ENCODE assay signal across 8 cellular contexts in the genomic region with DNA sequence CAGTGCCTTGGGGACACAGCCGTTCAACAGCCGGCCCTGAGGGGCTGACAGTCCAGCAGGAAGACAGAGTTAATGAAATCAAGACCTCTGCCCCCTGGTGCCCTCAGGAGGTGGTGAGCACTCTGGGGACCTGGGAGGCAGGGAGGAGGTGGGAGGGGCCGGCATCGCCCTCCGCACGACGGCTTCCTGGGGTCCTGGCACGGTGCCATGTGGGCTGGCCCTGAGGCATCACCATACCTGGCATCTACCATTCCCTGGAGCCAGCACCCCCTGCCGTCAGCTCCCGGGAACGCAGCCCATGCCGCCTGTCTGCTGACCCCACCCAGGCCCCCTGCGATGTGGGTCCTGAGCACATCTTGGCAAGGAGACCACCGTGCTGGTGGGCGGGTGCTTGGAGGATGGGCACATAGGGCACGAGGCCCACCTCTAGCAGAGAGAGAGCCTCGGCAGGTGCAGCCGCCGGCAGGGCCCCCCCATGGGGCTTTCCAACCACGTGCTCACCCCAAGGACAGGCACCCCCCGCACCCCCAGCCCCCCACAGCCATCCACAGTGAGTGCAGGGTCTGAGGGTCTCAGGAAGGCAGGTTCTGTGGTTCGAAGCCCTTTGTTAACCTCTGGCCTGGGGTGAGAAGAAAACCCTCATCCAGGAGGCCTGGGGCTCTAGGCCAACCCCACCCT. TPM values are rescaled to one million over a fixed set of nuclear protein-coding genes. Genes with fewer than 3 reads are reported as not detected.
A peak's percentile ranks its signal among the peaks of the same experiment; 100 is the strongest.
DNase-seq lines count a peak whose midpoint lies in the region; FAIRE-seq and TF ChIP-seq lines count a peak whose summit lies in the region.

No MANE protein-coding gene starts in this region.

- TF ChIP-seq CTCF in GM12873 (IDR thresholded peaks at IDR 0.05; ENCODE audit: insufficient read depth, low read depth, low read length, missing control alignments): peak; percentile 67
- TF ChIP-seq CTCF in fibroblast of villous mesenchyme (IDR thresholded peaks at IDR 0.05; ENCODE audit: insufficient read depth, low read depth, low read length): peak; percentile 35
- peak in 1 of 2 donors; percentile 46 for TF ChIP-seq CTCF in suprapubic skin (IDR thresholded peaks at IDR 0.05)

- H3K4me1 ChIP-seq in suprapubic skin: peaks cover 20% of the 10 kb centered on the region

- no peak for FAIRE-seq in HTR-8/SVneo (lab: Jason Lieb, UNC)

- WGBS in suprapubic skin: 75% methylated on average over 14 of the region's 22 CpGs

- no peak for TF ChIP-seq EP300 in suprapubic skin (IDR thresholded peaks at IDR 0.05)

- H3K9me3 ChIP-seq in suprapubic skin: no peaks in the 10 kb centered on the region

- DNase-seq in NCI-H345 (lab: John Stamatoyannopoulos, UW) (peak; percentile 89), activated T-cell treated with anti-CD3 and anti-CD28 coated beads for 24 hours (ENCODE audit: low read depth) (peak; percentile 34), fibroblast of villous mesenchyme (ENCODE audit: low read depth) (peak; percentile 7), KG1 (lab: John Stamatoyannopoulos, UW) (no peak), suprapubic skin (ENCODE audit: low spot score in 2 of 2) (no peak), HTR-8/SVneo (ENCODE audit: insufficient read length, low spot score) (no peak)
- peak; percentile 71 for DNase-seq in stimulated activated CD4-positive, alpha-beta T cell treated with anti-CD3 and anti-CD28 coated beads, Interleukin-15, amount 100 ng/mL, for 24 hours

- H3K36me3 ChIP-seq in suprapubic skin: no peaks in the 10 kb centered on the region

- no peak overlapping the region for H3K4me3 ChIP-seq in fibroblast of villous mesenchyme (ENCODE audit: low read depth, low read length)
- no peak overlapping the region for H3K4me3 ChIP-seq in suprapubic skin

- H3K27me3 ChIP-seq in suprapubic skin: no peaks in the 10 kb centered on the region

- no peak for TF ChIP-seq POLR2A in suprapubic skin (IDR thresholded peaks at IDR 0.05)

- H3K27ac ChIP-seq in suprapubic skin: no peak overlapping the region

RNA-seq across cellular contexts. Expression of a gene that starts 52.5 kb away (rescaled TPM):
- total RNA-seq in fibroblast of villous mesenchyme: 2.6 TPM in 2 replicates
- total RNA-seq in suprapubic skin: 1 to 10 TPM; 4.2 to 9.3 (median 5.1) TPM

Comparison
In these comparisons a context has a peak if more than half of its experiments do, and no peak if none do; other contexts are left out.
1. DNase-seq: peak in NCI-H345 (single experiment), activated T-cell treated with anti-CD3 and anti-CD28 coated beads for 24 hours (single experiment), fibroblast of villous mesenchyme (single experiment) and stimulated activated CD4-positive, alpha-beta T cell treated with anti-CD3 and anti-CD28 coated beads, Interleukin-15, amount 100 ng/mL, for 24 hours (single experiment); none in KG1 (single experiment), suprapubic skin (0 of 2) and HTR-8/SVneo (single experiment).